In the genomic region with DNA sequence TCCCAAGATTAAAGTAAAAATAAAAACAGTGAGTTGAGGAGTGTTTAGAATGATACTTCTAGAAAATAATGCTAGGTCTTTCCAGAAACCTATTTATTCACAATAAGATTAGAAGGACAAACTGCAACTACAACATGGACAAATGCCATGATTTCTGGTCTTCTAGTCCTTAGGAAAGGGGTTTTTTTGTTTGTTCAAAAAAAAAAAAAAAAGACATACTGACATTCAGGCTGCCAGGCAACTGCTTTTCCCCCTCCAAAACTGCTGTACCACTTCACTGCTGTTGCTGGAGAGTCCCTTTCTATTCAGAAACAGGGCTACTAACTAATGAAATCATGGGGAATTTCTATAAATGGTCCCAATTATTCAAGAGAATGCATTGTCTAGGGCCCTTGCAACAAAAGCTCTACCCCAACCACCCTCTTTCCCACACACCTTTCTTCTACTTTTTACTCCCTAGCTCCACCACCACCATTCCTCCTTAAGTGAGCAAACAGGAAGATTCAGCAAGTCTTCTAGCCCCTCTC, we compare ENCODE assay signal across 21 cellular contexts. TPM values are rescaled to one million over a fixed set of nuclear protein-coding genes. Genes with fewer than 3 reads are reported as not detected.
DNase-seq lines count a peak whose midpoint lies in the region; ATAC-seq, FAIRE-seq and TF ChIP-seq lines count a peak whose summit lies in the region.
"Had no signal": no experiment of that assay in that cellular context is flagged by ENCODE, and none has a peak within 500 bp of the region (broad histone marks: within the 10 kb centered on the region; RNA-seq: fewer than 3 reads in every experiment).

No MANE protein-coding gene starts in this region.

- peak overlapping the region; percentile 49 for H3K18ac ChIP-seq in IMR-90 (ENCODE audit: low read depth, low read length)

- in situ Hi-C loops in IMR-90 (cut with MboI; ENCODE audit: low sequenced_read_pairs), result loop anchor here (5.0 kb wide), 1 partner anchor 85 kb away; no protein-coding TSS in a partner anchor

- H3K4me1 ChIP-seq in IMR-90 (ENCODE audit: control insufficient read depth, insufficient read depth, low read length), result peaks cover 13% of the 10 kb centered on the region

- DNase-seq in GM12892 (ENCODE audit: insufficient read length), result no peak
- DNase-seq in IMR-90, result no peak
- DNase-seq in endothelial cell (ENCODE audit: low spot score), result no peak
- no peak for DNase-seq in progenitor cell of endocrine pancreas (ENCODE audit: low spot score, unreplicated experiment)
- no peak for DNase-seq in UCSD-AML1 (lab: John Stamatoyannopoulos, UW; ENCODE audit: unreplicated experiment)
- no peak for DNase-seq in NCI-H345 treated with DMSO at 0.1 percent for 48 hours (lab: John Stamatoyannopoulos, UW; ENCODE audit: unreplicated experiment)
- no peak for DNase-seq in NOMO-1 treated with dmso at 0.1 percent for 144 hours (lab: John Stamatoyannopoulos, UW; ENCODE audit: unreplicated experiment)
- no peak for DNase-seq in NCI-H1105 (lab: John Stamatoyannopoulos, UW)
- DNase-seq: activated CD4-positive, alpha-beta T cell treated with anti-CD3 and anti-CD28 coated beads for 48 hours; GDM1; heart left ventricle; left ventricle myocardium superior; NCI-H187 treated with DMSO at 0.1 percent for 48 hours; NCI-H446 treated with DMSO at 0.1 percent for 48 hours; occipital lobe; stimulated activated CD8-positive, alpha-beta memory T cell treated with anti-CD3 and anti-CD28 coated beads, Interleukin-4, amount 100 ng/mL, for 48 hours; T-cell had no signal

- peaks cover 17 to 44% of the 10 kb centered on the region in 2 experiments for H3K79me1 ChIP-seq in IMR-90 (ENCODE audit: low read depth in 1 of 2, low read length in 2 of 2)

- H3K9me1 ChIP-seq in IMR-90 (ENCODE audit: insufficient read depth, low read length), result peaks cover 6% of the 10 kb centered on the region; the same call in 1 of the 2 replicates

- CTCF ChIA-PET in IMR-90 (lab: Yijun Ruan, JAX), result interaction anchor here (0.7 kb wide), 1 partner anchor 19 kb away, joined by 4 read pairs; no protein-coding TSS in a partner anchor

- TF ChIP-seq POLR2A in GM12892 (IDR thresholded peaks at IDR 0.05; ENCODE audit: low read depth, low read length), result no peak
- TF ChIP-seq POLR2A in IMR-90 (IDR thresholded peaks at IDR 0.05; ENCODE audit: low read depth, low read length), result no peak

- H3K36me3 ChIP-seq in IMR-90 (ENCODE audit: control insufficient read depth, insufficient read depth, low read length), result peaks cover 3% of the 10 kb centered on the region; the same call in 1 of the 2 replicates
- H3K36me3 ChIP-seq: heart left ventricle had no signal

- H3K9ac ChIP-seq in IMR-90 (ENCODE audit: low read depth, low read length), result no peak overlapping the region

- H2BK5ac ChIP-seq in IMR-90 (ENCODE audit: low read depth, low read length, poor library complexity, severe bottlenecking), result no peak overlapping the region

- no peak overlapping the region for H2AK5ac ChIP-seq in IMR-90 (ENCODE audit: low read depth, low read length)

- no peak overlapping the region; the same call in 1 of the 2 replicates for H2BK20ac ChIP-seq in IMR-90 (ENCODE audit: low read depth, low read length)

- no peaks in the 10 kb centered on the region for H3K9me3 Mint-ChIP-seq in endothelial cell (ENCODE audit: unreplicated experiment)
- no peaks in the 10 kb centered on the region for H3K9me3 Mint-ChIP-seq in progenitor cell of endocrine pancreas (ENCODE audit: low read depth)
- H3K9me3 Mint-ChIP-seq: activated T-helper 1 cell treated with anti-CD3 and anti-CD28 coated beads, Interleukin-12 subunit alpha, Interleukin-12 subunit beta, Interleukin-2, Interleukin-4 antibody, amounts not matched to agents 30 ng/mL and 10 ng/mL and 1 ng/mL, durations not matched to agents 14 hours and 24 hours and 36 hours; T-cell had no signal

- H3K27ac Mint-ChIP-seq in endothelial cell (ENCODE audit: unreplicated experiment), result peak overlapping the region; percentile 77
- peak overlapping the region; percentile 76 for H3K27ac Mint-ChIP-seq in progenitor cell of endocrine pancreas
- H3K27ac Mint-ChIP-seq: activated naive CD4-positive, alpha-beta T cell treated with anti-CD3 and anti-CD28 coated beads, Interleukin-2, amount 50 U/mL, for 72 hours; activated T-helper 1 cell treated with anti-CD3 and anti-CD28 coated beads, Interleukin-12 subunit alpha, Interleukin-12 subunit beta, Interleukin-2, Interleukin-4 antibody, amounts not matched to agents 30 ng/mL and 10 ng/mL and 1 ng/mL, durations not matched to agents 14 hours and 24 hours and 36 hours; T-cell had no signal

- H3K14ac ChIP-seq in IMR-90 (replicated peaks; ENCODE audit: low read depth, low read length), result peak overlapping the region; percentile 31; the same call in 1 of the 2 replicates

- intact Hi-C loops in IMR-90 (cut with micrococcal nuclease), result loop anchor here (5.0 kb wide), 1 partner anchor 35 kb away; no protein-coding TSS in a partner anchor

- H2AK9ac ChIP-seq in IMR-90 (replicated peaks; ENCODE audit: low read depth, low read length, poor library complexity), result no peak overlapping the region

- peaks cover 3% of the 10 kb centered on the region; the same call in 1 of the 2 replicates for H4K20me1 ChIP-seq in IMR-90 (ENCODE audit: insufficient read depth, low read length)

- peaks cover 2% of the 10 kb centered on the region for H3K27me3 Mint-ChIP-seq in endothelial cell (ENCODE audit: unreplicated experiment)
- H3K27me3 Mint-ChIP-seq in progenitor cell of endocrine pancreas, result no peaks in the 10 kb centered on the region

- no peaks in the 10 kb centered on the region for H3K9me3 ChIP-seq in IMR-90 (ENCODE audit: control insufficient read depth, insufficient read depth, low read length)
- H3K9me3 ChIP-seq: heart left ventricle had no signal

- H3K4me3 Mint-ChIP-seq in endothelial cell (ENCODE audit: unreplicated experiment) (peak overlapping the region; percentile 7), progenitor cell of endocrine pancreas (ENCODE audit: low read depth) (peak overlapping the region; percentile 5)
- H3K4me3 Mint-ChIP-seq: activated T-helper 1 cell treated with anti-CD3 and anti-CD28 coated beads, Interleukin-12 subunit alpha, Interleukin-12 subunit beta, Interleukin-2, Interleukin-4 antibody, amounts not matched to agents 30 ng/mL and 10 ng/mL and 1 ng/mL, durations not matched to agents 14 hours and 24 hours and 36 hours; T-cell had no signal

- no peak overlapping the region; the same call in 1 of the 2 replicates for H4K91ac ChIP-seq in IMR-90 (ENCODE audit: insufficient read depth, low read depth, low read length)

- peak; percentile 56 for FAIRE-seq in GM12892 (lab: Jason Lieb, UNC)
- FAIRE-seq: TTC549, urothelium cell line had no signal

- no peaks in the 10 kb centered on the region for H3K36me3 Mint-ChIP-seq in endothelial cell (ENCODE audit: low read depth, unreplicated experiment)
- H3K36me3 Mint-ChIP-seq in progenitor cell of endocrine pancreas (ENCODE audit: insufficient read depth), result peaks cover 3% of the 10 kb centered on the region
- H3K36me3 Mint-ChIP-seq: T-cell had no signal

- POLR2A ChIA-PET in IMR-90 (lab: Charles Lee; ENCODE audit: unreplicated experiment), result no interaction called here

- no peak overlapping the region for H3K4me3 ChIP-seq in IMR-90 (ENCODE audit: insufficient read depth, low read depth, low read length)
- H3K4me3 ChIP-seq: heart left ventricle had no signal

- H2AFZ ChIP-seq in IMR-90 (replicated peaks; ENCODE audit: low read length, poor library complexity), result no peak overlapping the region

- peak overlapping the region; percentile 28; the same call in 1 of the 2 replicates for H4K5ac ChIP-seq in IMR-90 (ENCODE audit: low read depth, low read length)

- H3K4me2 ChIP-seq in IMR-90 (ENCODE audit: low read depth, low read length), result no peak overlapping the region

- TF ChIP-seq CTCF in IMR-90 (conservative IDR thresholded peaks at IDR 0.05; ENCODE audit: low read depth, low read length) (no peak), endothelial cell (IDR thresholded peaks at IDR 0.05; ENCODE audit: unreplicated experiment) (no peak), progenitor cell of endocrine pancreas (IDR thresholded peaks at IDR 0.05; ENCODE audit: unreplicated experiment) (no peak)

- H4K8ac ChIP-seq in IMR-90 (ENCODE audit: low read depth in 2 of 2, low read length in 2 of 2), result no peak overlapping the region

- no peak overlapping the region for H3K4ac ChIP-seq in IMR-90 (ENCODE audit: low read depth, low read length)

- ATAC-seq in IMR-90 (ENCODE audit: low read depth), result no peak
- ATAC-seq: activated naive CD4-positive, alpha-beta T cell treated with anti-CD3 and anti-CD28 coated beads, Interleukin-2, amount 50 U/mL, for 72 hours; heart left ventricle; left ventricle myocardium superior; T-cell had no signal

- no peak overlapping the region for H2BK120ac ChIP-seq in IMR-90 (ENCODE audit: low read depth, low read length)

- no peaks in the 10 kb centered on the region; the same call in 1 of the 2 replicates for H3K27me3 ChIP-seq in IMR-90 (ENCODE audit: control insufficient read depth, insufficient read depth, low read length)
- H3K27me3 ChIP-seq: heart left ventricle had no signal

- H3K27ac ChIP-seq in IMR-90 (ENCODE audit: insufficient read depth, low read length), result no peak overlapping the region
- H3K27ac ChIP-seq: heart left ventricle had no signal

- no peak overlapping the region for H2BK15ac ChIP-seq in IMR-90 (ENCODE audit: low read depth, low read length)

- peaks cover 63% of the 10 kb centered on the region for H3K4me1 Mint-ChIP-seq in endothelial cell (ENCODE audit: unreplicated experiment)
- H3K4me1 Mint-ChIP-seq in progenitor cell of endocrine pancreas (ENCODE audit: low read depth), result peaks cover 73% of the 10 kb centered on the region
- H3K4me1 Mint-ChIP-seq: T-cell had no signal

- BruUV-seq in IMR-90 (replicated peaks; lab: Mats Ljungman, UMichigan), result no TSS peak

- 0 out of 2 replicates have a peak overlapping the region, but pooled peaks have one; percentile 31 for H3K23ac ChIP-seq in IMR-90 (ENCODE audit: low read depth, low read length)

- no peak for TF ChIP-seq RAD21 in IMR-90 (IDR thresholded peaks at IDR 0.05; ENCODE audit: low read length)

- dilution Hi-C loops in IMR-90 (cut with HindIII; ENCODE audit: low sequenced_read_pairs, unreplicated experiment), result no loop called here

- no peak overlapping the region for H3K56ac ChIP-seq in IMR-90 (ENCODE audit: extremely low read depth, insufficient read depth, low read length)

TF ChIP-seq in IMR-90, 13 proteins besides CTCF, POLR2A, EP300 and RAD21 (continues in another document):
- TF ChIP-seq RCOR1 (IDR thresholded peaks at IDR 0.05; ENCODE audit: insufficient replicate concordance, low read length) (no peak), BHLHE40 (IDR thresholded peaks at IDR 0.05; ENCODE audit: low read depth, low read length) (no peak)

RNA-seq across cellular contexts. Expression of a gene that starts 14.0 kb away (rescaled TPM):
- 12.9 TPM for polyA plus RNA-seq in GM12892 (2012; ENCODE audit: missing spikeins)
- total RNA-seq in IMR-90 (2012; rRNA removed) (15.1 and 16.4 TPM in 2 replicates), endothelial cell (ENCODE audit: unreplicated experiment) (88.0 TPM), progenitor cell of endocrine pancreas (134 and 148 TPM in 2 replicates)
- 9.8 TPM in 2 replicates for polyA plus RNA-seq in IMR-90 (2012; rRNA removed)
- 2.7 and 5.9 TPM in 2 replicates for polyA plus RNA-seq in IMR-90 (2012; cell fraction: cytosol; rRNA removed)
- 10.3 and 27.2 TPM in 2 replicates for polyA plus RNA-seq in IMR-90 (2012; cell fraction: nucleus; rRNA removed; ENCODE audit: low replicate concordance)
- total RNA-seq: activated naive CD4-positive, alpha-beta T cell treated with anti-CD3 and anti-CD28 coated beads, Interleukin-2, amount 50 U/mL, for 72 hours; activated T-helper 1 cell treated with anti-CD3 and anti-CD28 coated beads, Interleukin-12 subunit alpha, Interleukin-12 subunit beta, Interleukin-2, Interleukin-4 antibody, amounts not matched to agents 30 ng/mL and 10 ng/mL and 1 ng/mL, durations not matched to agents 14 hours and 24 hours and 36 hours had no signal
